8 cellular contexts compared by ENCODE assay signal in the genomic region with DNA sequence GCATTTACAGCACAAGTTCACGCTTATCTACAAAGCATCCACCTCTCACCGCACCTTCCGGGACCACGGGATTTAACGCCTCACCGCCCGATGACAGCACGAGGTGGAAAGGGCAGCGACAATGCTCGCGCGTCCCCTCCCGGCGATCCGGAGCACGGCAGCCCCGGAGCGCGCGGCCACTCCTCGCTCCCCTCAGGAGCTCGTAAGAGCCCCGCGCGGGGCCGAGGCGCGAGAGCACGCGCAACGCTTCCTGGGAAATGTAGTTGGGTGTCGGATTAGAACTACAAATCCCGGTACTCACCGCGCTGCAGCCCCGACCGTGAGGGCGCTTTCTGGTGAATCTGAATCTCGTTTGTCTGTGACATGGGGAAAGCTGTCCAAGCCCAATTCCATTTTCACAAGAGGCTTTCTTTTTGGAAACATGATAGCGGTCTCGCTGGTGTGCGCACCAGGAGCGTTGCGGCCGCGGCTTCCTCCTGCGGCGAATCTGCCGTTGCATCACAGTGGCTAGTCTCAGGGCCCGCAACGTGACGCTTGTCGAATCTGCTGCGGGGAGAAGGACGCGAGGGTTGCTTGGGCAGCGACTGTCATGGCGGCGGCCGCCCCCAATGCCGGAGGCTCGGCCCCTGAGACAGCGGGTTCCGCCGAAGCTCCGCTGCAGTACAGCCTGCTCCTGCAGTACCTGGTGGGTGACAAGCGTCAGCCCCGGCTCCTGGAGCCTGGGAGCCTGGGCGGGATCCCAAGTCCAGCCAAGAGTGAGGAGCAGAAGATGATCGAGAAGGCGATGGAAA. TPM values are rescaled to one million over a fixed set of nuclear protein-coding genes. Genes with fewer than 3 reads are reported as not detected.
A peak's percentile ranks its signal among the peaks of the same experiment; 100 is the strongest.
DNase-seq lines count a peak whose midpoint lies in the region; ATAC-seq and TF ChIP-seq lines count a peak whose summit lies in the region.

A gene (plus strand): TSS at position 576 of the 791 bp plus-strand sequence. CDS start 14 bp downstream, at position 590.

- peaks cover 6% of the 10 kb centered on the region for H3K27me3 Mint-ChIP-seq in endothelial cell (ENCODE audit: unreplicated experiment)

- H3K36me3 ChIP-seq in OCI-LY1 (ENCODE audit: insufficient read depth, low read length): peaks cover 21% of the 10 kb centered on the region

- H3K27ac ChIP-seq in OCI-LY1 (ENCODE audit: low read depth, low read length, poor library complexity, severe bottlenecking): peak within 1 kb of the TSS; percentile 70

- peak; percentile 91 for DNase-seq in DMS 273 treated with DMSO at 0.1 percent for 48 hours (lab: John Stamatoyannopoulos, UW)
- peak; percentile 88 for DNase-seq in HuH-7 (ENCODE audit: low spot score)
- DNase-seq in activated CD8-positive, alpha-beta memory T cell treated with anti-CD3 and anti-CD28 coated beads, Interleukin-2, amount 50 U/mL, for 4 hours: peak; percentile 89
- peak; percentile 98 for DNase-seq in endothelial cell (ENCODE audit: low spot score)
- peak; percentile 98 for DNase-seq in midbrain (lab: John Stamatoyannopoulos, UW)
- peak; percentile 75 to 81 for DNase-seq in stimulated activated CD8-positive, alpha-beta memory T cell treated with anti-CD3 and anti-CD28 coated beads, Interleukin-2, amount 100 ng/mL, for 1 hour (ENCODE audit: low read depth in 2 of 2)

- H3K9me2 ChIP-seq in OCI-LY1 (ENCODE audit: low read depth, low read length): no peaks in the 10 kb centered on the region

- ATAC-seq in GM21515 (IDR thresholded peaks at IDR 0.05; ENCODE audit: unreplicated experiment): peak; percentile 85

- H3K4me3 Mint-ChIP-seq in endothelial cell (ENCODE audit: unreplicated experiment): peak within 1 kb of the TSS; percentile 97

- H3K9ac ChIP-seq in OCI-LY1 (ENCODE audit: low read length): peak within 1 kb of the TSS; percentile 79

- H3K79me2 ChIP-seq in OCI-LY1 (ENCODE audit: insufficient read depth, low read length): no peaks in the 10 kb centered on the region

- no peaks in the 10 kb centered on the region for H4K20me1 ChIP-seq in OCI-LY1 (ENCODE audit: insufficient read depth, low read length)

- H3F3A ChIP-seq in OCI-LY1 (ENCODE audit: insufficient read depth, low read length): no peaks in the 10 kb centered on the region

- H3K4me1 ChIP-seq in OCI-LY1 (ENCODE audit: insufficient read depth, low read length, severe bottlenecking): peaks cover 9% of the 10 kb centered on the region

- H3K9me3 ChIP-seq in OCI-LY1 (ENCODE audit: low read length): peaks cover 12% of the 10 kb centered on the region; the same call in 1 of the 2 replicates

- peaks cover 26% of the 10 kb centered on the region for H3K4me1 Mint-ChIP-seq in endothelial cell (ENCODE audit: unreplicated experiment)

- H3K4me2 ChIP-seq in OCI-LY1 (ENCODE audit: low read length): peak within 1 kb of the TSS; percentile 68

- no peaks in the 10 kb centered on the region for H3K9me3 Mint-ChIP-seq in endothelial cell (ENCODE audit: unreplicated experiment)

- no peaks in the 10 kb centered on the region for H3K27me3 ChIP-seq in OCI-LY1 (ENCODE audit: insufficient read depth, low read length)

- TF ChIP-seq CTCF in OCI-LY1 (IDR thresholded peaks at IDR 0.05; ENCODE audit: low read length) (peak; percentile 90), endothelial cell (IDR thresholded peaks at IDR 0.05; ENCODE audit: unreplicated experiment) (peak; percentile 78)

- no peak within 1 kb of the TSS for H2AFZ ChIP-seq in OCI-LY1 (ENCODE audit: low read length)

- H3K4me3 ChIP-seq in OCI-LY1 (ENCODE audit: low read depth, low read length, poor library complexity, severe bottlenecking): peak within 1 kb of the TSS; percentile 81

- peak within 1 kb of the TSS; percentile 96 for H3K27ac Mint-ChIP-seq in endothelial cell (ENCODE audit: unreplicated experiment)

- H3K36me3 Mint-ChIP-seq in endothelial cell (ENCODE audit: low read depth, unreplicated experiment): peaks cover 16% of the 10 kb centered on the region

RNA-seq across cellular contexts. Expression of the gene that starts here (rescaled TPM):
- 17.1 TPM for total RNA-seq in endothelial cell (ENCODE audit: unreplicated experiment)

Comparison
In these comparisons a context has a peak if more than half of its experiments do, and no peak if none do; other contexts are left out.
1. Peak in every context shown above with its lines: DNase-seq, ATAC-seq, H3K4me3 ChIP-seq and H3K27ac ChIP-seq.